8 cellular contexts compared by ENCODE assay signal in the genomic region with DNA sequence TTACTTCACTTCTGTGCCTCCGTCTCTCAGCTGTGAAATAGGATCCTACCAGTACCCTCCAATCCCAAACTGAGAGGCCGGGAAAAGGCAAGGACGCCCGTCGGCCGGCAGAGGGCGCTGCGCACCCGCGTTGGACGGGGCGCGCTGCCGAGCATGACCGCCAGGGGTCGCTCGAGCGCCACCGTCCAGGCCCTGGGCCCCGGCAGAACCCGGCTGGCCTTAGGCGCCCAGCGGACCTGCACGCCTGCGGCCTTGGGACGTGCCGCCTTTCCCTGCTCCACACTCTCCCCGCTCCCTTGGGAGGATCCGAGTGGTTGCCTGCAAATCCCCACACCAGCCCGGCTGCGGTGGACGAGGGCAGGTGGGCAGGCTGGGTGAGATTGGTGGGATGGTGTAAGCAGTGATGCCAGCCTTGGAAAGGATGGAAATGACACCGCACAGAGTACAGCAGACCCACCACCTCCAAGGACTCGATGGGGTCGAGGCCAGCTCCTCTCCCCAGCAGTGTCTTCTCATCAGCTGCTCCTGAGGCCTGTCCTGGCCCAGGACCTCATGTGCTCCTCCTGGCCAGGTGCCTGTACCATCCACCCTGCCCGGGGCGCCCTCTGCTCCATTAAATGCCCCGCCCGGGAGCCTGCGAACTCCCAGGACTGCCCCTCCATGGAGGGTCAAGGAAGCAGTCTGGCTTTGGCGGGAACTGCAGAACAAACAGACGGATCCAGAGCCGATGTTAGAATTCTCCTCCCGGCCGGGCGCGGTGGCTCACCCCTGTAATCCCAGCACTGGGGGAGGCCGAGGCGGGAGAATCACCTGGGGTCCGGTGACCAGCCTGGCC. TPM values are rescaled to one million over a fixed set of nuclear protein-coding genes. Genes with fewer than 3 reads are reported as not detected.
DNase-seq lines count a peak whose midpoint lies in the region; ATAC-seq and TF ChIP-seq lines count a peak whose summit lies in the region.

No MANE protein-coding gene starts in this region.

- H3K27me3 Mint-ChIP-seq in MCF 10A (ENCODE audit: insufficient read depth, unreplicated experiment), result no peaks in the 10 kb centered on the region

- H3K4me3 Mint-ChIP-seq in MCF 10A (ENCODE audit: unreplicated experiment), result no peak overlapping the region

- no peaks in the 10 kb centered on the region for H3K4me1 Mint-ChIP-seq in MCF 10A (ENCODE audit: insufficient read depth, unreplicated experiment)

- peak; percentile 100 for TF ChIP-seq CTCF in MCF 10A (IDR thresholded peaks at IDR 0.05; ENCODE audit: unreplicated experiment)

- ATAC-seq in HG02840 (IDR thresholded peaks at IDR 0.05; ENCODE audit: low FRiP score, unreplicated experiment), result peak; percentile 68

- H3K27ac Mint-ChIP-seq in MCF 10A (ENCODE audit: low read depth, unreplicated experiment), result no peak overlapping the region

- BruUV-seq in MCF 10A (replicated peaks; lab: Mats Ljungman, UMichigan), result no TSS peak

- POLR2A ChIA-PET in MCF 10A (lab: Yijun Ruan, JAX), result interaction anchor here (0.6 to 1.2 kb wide), 12 partner anchors 10 to 587 kb away, joined by 3 to 7 read pairs (median 3); a partner anchor contains a TSS

- intact Hi-C loops in MCF 10A (cut with micrococcal nuclease), result loop anchor here (1.0 to 2.0 kb wide), 9 partner anchors 79 to 646 kb away; no protein-coding TSS in a partner anchor

- DNase-seq in DMS79 treated with DMSO at 0.1 percent for 48 hours (lab: John Stamatoyannopoulos, UW) (peak; percentile 52), DMS79 (lab: John Stamatoyannopoulos, UW) (no peak), NCI-H146 treated with DMSO at 0.1 percent for 48 hours (lab: John Stamatoyannopoulos, UW; ENCODE audit: unreplicated experiment) (peak; percentile 33), UCSD-AML1 (lab: John Stamatoyannopoulos, UW; ENCODE audit: unreplicated experiment) (peak; percentile 80), MCF 10A (ENCODE audit: unreplicated experiment) (peak; percentile 85), iPS-NIHi7 (ENCODE audit: extremely low spot score) (peak; percentile 91)
- DNase-seq in stimulated activated CD4-positive, alpha-beta T cell treated with anti-CD3 and anti-CD28 coated beads, Interleukin-12 subunit alpha, Interleukin-12 subunit beta, amount 100 ng/mL, for 24 hours (ENCODE audit: low read depth in 2 of 2), result peak; percentile 32 to 51

- no peaks in the 10 kb centered on the region for H3K9me3 Mint-ChIP-seq in MCF 10A (ENCODE audit: unreplicated experiment)

- no peaks in the 10 kb centered on the region for H3K36me3 Mint-ChIP-seq in MCF 10A (ENCODE audit: insufficient read depth, unreplicated experiment)

- CTCF ChIA-PET in MCF 10A (lab: Yijun Ruan, JAX), result interaction anchor here (0.5 to 27.3 kb wide), 141 partner anchors 9 to 1374 kb away, joined by 3 to 712 read pairs (median 4); a partner anchor contains a TSS

RNA-seq across cellular contexts. Expression of a gene that starts 47.4 kb away (rescaled TPM):
- total RNA-seq in MCF 10A (2022), result 98.5 and 106 TPM in 2 replicates
